Comparison of ENCODE assay signal across 8 cellular contexts in genomic region chr2:27735263-27735904, GRCh38. TPM values are rescaled to one million over a fixed set of nuclear protein-coding genes. Genes with fewer than 3 reads are reported as not detected.
A peak's percentile ranks its signal among the peaks of the same experiment; 100 is the strongest.
DNase-seq lines count a peak whose midpoint lies in the region; ATAC-seq and TF ChIP-seq lines count a peak whose summit lies in the region.

No MANE protein-coding gene starts in this region.

- H3K9ac ChIP-seq in endocrine pancreas (ENCODE audit: control insufficient read depth, insufficient read depth, low read length): peak overlapping the region; percentile 20

- peak overlapping the region; percentile 25 for H3K4me3 ChIP-seq in HFF-Myc (replicated peaks; ENCODE audit: low read depth, low read length)
- no peak overlapping the region for H3K4me3 ChIP-seq in endocrine pancreas (ENCODE audit: control insufficient read depth, insufficient read depth, low read length)
- H3K4me3 ChIP-seq in lung: peak overlapping the region; percentile 43

- TF ChIP-seq CTCF in HFF-Myc (IDR thresholded peaks at IDR 0.05; ENCODE audit: low read depth, low read length, missing control alignments): no peak
- no peak for TF ChIP-seq CTCF in lung (IDR thresholded peaks at IDR 0.05; ENCODE audit: control extremely low read depth, extremely low read depth)

- no peaks in the 10 kb centered on the region for H3K27me3 ChIP-seq in endocrine pancreas (ENCODE audit: control insufficient read depth, insufficient read depth, low read length)
- H3K27me3 ChIP-seq in lung (ENCODE audit: control insufficient read depth, insufficient read depth): no peaks in the 10 kb centered on the region

- H3K4me1 ChIP-seq in endocrine pancreas (ENCODE audit: control insufficient read depth, insufficient read depth, low read length) (no peaks in the 10 kb centered on the region), lung (ENCODE audit: control insufficient read depth in 2 of 2, insufficient read depth in 2 of 2, low read length in 2 of 2) (peaks cover 11 to 27% of the 10 kb centered on the region in 2 donors)

- H3K36me3 ChIP-seq in endocrine pancreas (ENCODE audit: control insufficient read depth, insufficient read depth, low read length) (no peaks in the 10 kb centered on the region), lung (ENCODE audit: control insufficient read depth in 2 of 2, insufficient read depth in 2 of 2, low read length in 2 of 2) (no peaks in the 10 kb centered on the region)

- 2 to 4% methylated on average over 51 of the region's 51 CpGs for WGBS in lung, 2 donors

- no peak for DNase-seq in HFF-Myc (ENCODE audit: extremely low read depth, low read depth)
- DNase-seq in activated CD8-positive, alpha-beta memory T cell treated with anti-CD3 and anti-CD28 coated beads, Interleukin-2, amount 50 U/mL, for 4 hours: peak; percentile 69
- DNase-seq in lung (ENCODE audit: low spot score): peak; percentile 78
- DNase-seq in stimulated activated CD4-positive, alpha-beta T cell treated with anti-CD3 and anti-CD28 coated beads, Interleukin-4, amount 100 ng/mL, for 48 hours (ENCODE audit: low read depth in 2 of 2): peak; percentile 62 to 65
- no peak for DNase-seq in NCI-H1417 treated with DMSO at 0.1 percent for 48 hours (lab: John Stamatoyannopoulos, UW)
- no peak for DNase-seq in NCI-H187 (lab: John Stamatoyannopoulos, UW)

- peak; percentile 89 for ATAC-seq in lung (ENCODE audit: insufficient read depth, low FRiP score)
- no peak for ATAC-seq in HG02588 (IDR thresholded peaks at IDR 0.05; ENCODE audit: unreplicated experiment)

- peak overlapping the region; percentile 90 to 94 for H3K27ac ChIP-seq in lung (ENCODE audit: low read depth in 1 of 2, low read length in 1 of 2)

- no peaks in the 10 kb centered on the region for H3K9me3 ChIP-seq in endocrine pancreas (ENCODE audit: control insufficient read depth, low read length)
- H3K9me3 ChIP-seq in lung (ENCODE audit: control insufficient read depth in 2 of 2, insufficient read depth in 1 of 2, low read length in 1 of 2): no peaks in the 10 kb centered on the region

RNA-seq across cellular contexts. Expression of gene MRPL33, which starts 36.1 kb away (rescaled TPM):
- total RNA-seq in lung: 100 to 1,000 TPM in 1 of 2 donors, 10 to 100 TPM in 1; 59.9 to 174 TPM
- polyA plus RNA-seq in lung: 100 to 1,000 TPM in 1 of 2 donors, 10 to 100 TPM in 1; 92.4 to 153 TPM

Comparison
In these comparisons a context has a peak if more than half of its experiments do, and no peak if none do; other contexts are left out.
1. DNase-seq: peak in activated CD8-positive, alpha-beta memory T cell treated with anti-CD3 and anti-CD28 coated beads, Interleukin-2, amount 50 U/mL, for 4 hours (single experiment), lung (single experiment) and stimulated activated CD4-positive, alpha-beta T cell treated with anti-CD3 and anti-CD28 coated beads, Interleukin-4, amount 100 ng/mL, for 48 hours (2 of 2); none in HFF-Myc (single experiment), NCI-H1417 treated with DMSO at 0.1 percent for 48 hours (single experiment) and NCI-H187 (0 of 2).